25 cellular contexts compared by ENCODE assay signal in the genomic region with DNA sequence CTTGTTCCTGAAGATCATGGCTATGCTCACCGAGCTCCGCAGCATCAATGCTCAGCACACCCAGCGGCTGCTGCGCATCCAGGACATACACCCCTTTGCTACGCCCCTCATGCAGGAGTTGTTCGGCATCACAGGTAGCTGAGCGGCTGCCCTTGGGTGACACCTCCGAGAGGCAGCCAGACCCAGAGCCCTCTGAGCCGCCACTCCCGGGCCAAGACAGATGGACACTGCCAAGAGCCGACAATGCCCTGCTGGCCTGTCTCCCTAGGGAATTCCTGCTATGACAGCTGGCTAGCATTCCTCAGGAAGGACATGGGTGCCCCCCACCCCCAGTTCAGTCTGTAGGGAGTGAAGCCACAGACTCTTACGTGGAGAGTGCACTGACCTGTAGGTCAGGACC. TPM values are rescaled to one million over a fixed set of nuclear protein-coding genes. Genes with fewer than 3 reads are reported as not detected.
A peak's percentile ranks its signal among the peaks of the same experiment; 100 is the strongest.
DNase-seq lines count a peak whose midpoint lies in the region; ATAC-seq and TF ChIP-seq lines count a peak whose summit lies in the region.
"Had no signal": no experiment of that assay in that cellular context is flagged by ENCODE, and none has a peak within 500 bp of the region (broad histone marks: within the 10 kb centered on the region; RNA-seq: fewer than 3 reads in every experiment).

No MANE protein-coding gene starts in this region.

- H3K4me2 ChIP-seq in neuronal stem cell (ENCODE audit: insufficient read depth, low read length, poor library complexity, severe bottlenecking), result no peak overlapping the region
- H3K4me2 ChIP-seq: BLaER1 had no signal

- H3K4ac ChIP-seq in neuronal stem cell (ENCODE audit: low read length), result no peak overlapping the region

- H2BK120ac ChIP-seq in neuronal stem cell (ENCODE audit: low read depth, low read length), result peak overlapping the region; percentile 21

- no peak overlapping the region for H4K91ac ChIP-seq in neuronal stem cell (ENCODE audit: low read depth, low read length, poor library complexity)

- no peak overlapping the region for H4K8ac ChIP-seq in neuronal stem cell (ENCODE audit: low read depth, low read length)

- H3K27me3 ChIP-seq in SJCRH30 (no peaks in the 10 kb centered on the region), left ventricle myocardium inferior (ENCODE audit: low read depth) (no peaks in the 10 kb centered on the region), neuronal stem cell (ENCODE audit: control insufficient read depth in 3 of 3, insufficient read depth in 3 of 3, low read depth in 1 of 3, low read length in 3 of 3) (peaks cover 0 to under 1% (median 0%) of the 10 kb centered on the region in 3 experiments)
- H3K27me3 ChIP-seq: BLaER1 had no signal

- no peaks in the 10 kb centered on the region for H3K9me3 ChIP-seq in SJCRH30 (replicated peaks)
- no peaks in the 10 kb centered on the region for H3K9me3 ChIP-seq in left ventricle myocardium inferior (replicated peaks)
- no peaks in the 10 kb centered on the region for H3K9me3 ChIP-seq in neuronal stem cell (replicated peaks in 1 of 2; ENCODE audit: control insufficient read depth in 2 of 2, insufficient read depth in 1 of 2, low read depth in 1 of 2, low read length in 2 of 2)
- H3K9me3 ChIP-seq: BLaER1 had no signal

- H2AFZ ChIP-seq in neuronal stem cell (ENCODE audit: low read length), result no peak overlapping the region
- H2AFZ ChIP-seq: GM23248 had no signal

- peak overlapping the region; percentile 27 for H2AK5ac ChIP-seq in neuronal stem cell (ENCODE audit: low read depth, low read length)

- H2BK15ac ChIP-seq in neuronal stem cell (ENCODE audit: low read length), result no peak overlapping the region

- H3K27ac ChIP-seq in SJCRH30, result no peak overlapping the region
- H3K27ac ChIP-seq in left ventricle myocardium inferior (replicated peaks), result no peak overlapping the region
- no peak overlapping the region for H3K27ac ChIP-seq in neuronal stem cell (replicated peaks; ENCODE audit: low read length)
- H3K27ac ChIP-seq: 22Rv1, BLaER1, GM23248 had no signal

- no peak for ATAC-seq in HG02623 (IDR thresholded peaks at IDR 0.05; ENCODE audit: unreplicated experiment)
- ATAC-seq: GM12878, K562 had no signal

- H3K4me1 ChIP-seq in SJCRH30 (peaks cover 5% of the 10 kb centered on the region; the same call in 1 of the 2 replicates), left ventricle myocardium inferior (peaks cover 11% of the 10 kb centered on the region), neuronal stem cell (ENCODE audit: control insufficient read depth in 2 of 2, insufficient read depth in 1 of 2, low read depth in 1 of 2, low read length in 2 of 2) (peaks cover 0 to 4% of the 10 kb centered on the region in 2 donors)
- H3K4me1 ChIP-seq: BLaER1 had no signal

- H3K36me3 ChIP-seq in SJCRH30 (no peaks in the 10 kb centered on the region), left ventricle myocardium inferior (no peaks in the 10 kb centered on the region), neuronal stem cell (replicated peaks in 1 of 2; ENCODE audit: control insufficient read depth in 2 of 2, insufficient read depth in 2 of 2, low read length in 2 of 2) (no peaks in the 10 kb centered on the region)
- H3K36me3 ChIP-seq: BLaER1 had no signal

- no CpG with 5 or more reads among the region's 12 CpGs for WGBS in neuronal stem cell (ENCODE audit: extremely low coverage in 2 of 2, insufficient read length in 2 of 2, insufficient replicate concordance in 1 of 2), 2 donors

- no peak for TF ChIP-seq CTCF in left ventricle myocardium inferior (IDR thresholded peaks at IDR 0.05; ENCODE audit: borderline replicate concordance)

- DNase-seq in DMS 273 (lab: John Stamatoyannopoulos, UW; ENCODE audit: unreplicated experiment), result peak; percentile 29
- no peak for DNase-seq in DMS 273 treated with DMSO at 0.1 percent for 48 hours (lab: John Stamatoyannopoulos, UW)
- DNase-seq in SJCRH30, result peak; percentile 31 to 33
- DNase-seq in left ventricle myocardium inferior, result peak; percentile 33
- DNase-seq in neuronal stem cell (ENCODE audit: low spot score), result no peak
- DNase-seq in cerebellar cortex (ENCODE audit: low spot score), result no peak
- no peak for DNase-seq in activated CD4-positive, alpha-beta T cell treated with anti-CD3 and anti-CD28 coated beads, Interleukin-2, amount 50 U/mL, for 1 hour
- DNase-seq: ACHN; CD4-positive, alpha-beta T cell; COR-L47; DND-41; GM23248; H9; HFFc6; NCI-H1092 treated with DMSO at 0.1 percent for 48 hours; NCI-H2029; NCI-H2227 treated with DMSO at 0.1 percent for 48 hours; NCI-H510A treated with DMSO at 0.1 percent for 48 hours; NCI-H774; OCI-M1 had no signal

- H3K14ac ChIP-seq in neuronal stem cell (ENCODE audit: low read length), result no peak overlapping the region

- no peak overlapping the region for H2BK5ac ChIP-seq in neuronal stem cell (ENCODE audit: low read length)

- no peak overlapping the region for H3K23ac ChIP-seq in neuronal stem cell (ENCODE audit: low read depth, low read length, poor library complexity)

- H2BK12ac ChIP-seq in neuronal stem cell (ENCODE audit: low read length), result no peak overlapping the region

- H3K79me1 ChIP-seq in neuronal stem cell (ENCODE audit: low read depth, low read length), result no peaks in the 10 kb centered on the region

- H3K9ac ChIP-seq in neuronal stem cell (ENCODE audit: low read depth, low read length, poor library complexity), result peak overlapping the region; percentile 53
- H3K9ac ChIP-seq: BLaER1, GM23248 had no signal

- intact Hi-C loops in left ventricle myocardium inferior (cut with micrococcal nuclease), result no loop called here

- H3K4me3 ChIP-seq in SJCRH30 (no peak overlapping the region), left ventricle myocardium inferior (no peak overlapping the region), neuronal stem cell (ENCODE audit: low read length in 2 of 2) (no peak overlapping the region)
- H3K4me3 ChIP-seq: BLaER1, GM12878, GM23248, K562 had no signal

- H3K18ac ChIP-seq in neuronal stem cell (ENCODE audit: low read length), result no peak overlapping the region

RNA-seq across cellular contexts. Expression of gene NR1I2, which starts 35.2 kb away (rescaled TPM):
- total RNA-seq in SJCRH30 (2014; rRNA removed; shearing (Covaris generic)), result not detected in 2 replicates
- not detected for total RNA-seq in left ventricle myocardium inferior
- 0.17 TPM for polyA plus RNA-seq in neuronal stem cell (2013, experiment 1 of 2)
- 0.22 TPM for polyA plus RNA-seq in neuronal stem cell (2013, experiment 2 of 2)
- total RNA-seq: GM23248, H9, HFFc6, K562 had no signal
- polyA plus RNA-seq: K562 had no signal

Comparison
In these comparisons a context has a peak if more than half of its experiments do, and no peak if none do; other contexts are left out.
1. DNase-seq: peak in DMS 273 (single experiment), SJCRH30 (2 of 2) and left ventricle myocardium inferior (single experiment); none in DMS 273 treated with DMSO at 0.1 percent for 48 hours (single experiment), neuronal stem cell (single experiment), cerebellar cortex (single experiment) and activated CD4-positive, alpha-beta T cell treated with anti-CD3 and anti-CD28 coated beads, Interleukin-2, amount 50 U/mL, for 1 hour (single experiment).